ENCODE assay signal across 21 cellular contexts in the genomic region with DNA sequence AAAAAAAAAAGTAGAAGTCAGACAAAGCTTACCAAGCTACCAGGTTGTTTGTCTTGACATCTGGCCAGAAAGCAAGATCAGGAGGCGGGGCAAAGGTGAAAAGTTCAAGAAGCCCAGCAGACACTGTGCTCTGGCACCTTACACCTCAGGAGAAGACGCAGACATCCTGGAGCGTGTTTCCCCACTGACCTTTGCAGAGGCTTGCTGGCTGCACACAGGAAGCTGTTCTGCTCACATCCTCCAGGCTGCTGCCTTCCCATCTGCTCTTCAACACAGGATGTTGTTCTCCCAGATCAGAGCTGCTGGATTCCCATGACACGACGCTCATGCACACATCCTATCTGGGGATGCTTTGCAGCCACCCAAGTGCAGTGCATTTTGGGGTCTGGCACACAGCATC.
DNase-seq lines count a peak whose midpoint lies in the region; FAIRE-seq and TF ChIP-seq lines count a peak whose summit lies in the region.
"Had no signal": no experiment of that assay in that cellular context is flagged by ENCODE, and none has a peak within 500 bp of the region (broad histone marks: within the 10 kb centered on the region; RNA-seq: fewer than 3 reads in every experiment).

No MANE protein-coding gene starts in this region.

- WGBS in mammary epithelial cell (ENCODE audit: low coverage, missing lambda C conversion rate), result 61% methylated on average over 5 of the region's 5 CpGs
- WGBS in small intestine, 3 donors, result 40 to 45% (median 44%) methylated on average over 5 of the region's 5 CpGs

- H3K4me3 Mint-ChIP-seq in MCF 10A (ENCODE audit: unreplicated experiment), result no peak overlapping the region
- no peak overlapping the region for H3K4me3 Mint-ChIP-seq in chondrocyte (ENCODE audit: unreplicated experiment)
- H3K4me3 Mint-ChIP-seq: activated naive CD4-positive, alpha-beta T cell treated with anti-CD3 and anti-CD28 coated beads for 36 hours; GM23338; naive thymus-derived CD8-positive, alpha-beta T cell; stimulated activated naive CD8-positive, alpha-beta T cell treated with anti-CD3 and anti-CD28 coated beads, Interleukin-15, amount 100 ng/mL, for 72 hours had no signal

- H3K4me2 ChIP-seq in mammary epithelial cell (ENCODE audit: insufficient read depth, low read depth, low read length), result no peak overlapping the region
- H3K4me2 ChIP-seq: A549, GM23338 had no signal

- no peak overlapping the region for H2AFZ ChIP-seq in mammary epithelial cell (ENCODE audit: low read depth, low read length)
- H2AFZ ChIP-seq: GM23338 had no signal

- in situ Hi-C loops in mammary epithelial cell (cut with MboI; ENCODE audit: low sequenced_read_pairs in 2 of 2), result no loop called here
- in situ Hi-C loops in GM13977 (cut with MboI; ENCODE audit: low pct_unique_long_range_greater_than_20kb, low sequenced_read_pairs, unreplicated experiment), result no loop called here

- H3K4me3 ChIP-seq in mammary epithelial cell (replicated peaks in 1 of 3; ENCODE audit: insufficient read depth in 1 of 3, low read depth in 2 of 3, low read length in 3 of 3) (no peak overlapping the region), small intestine (ENCODE audit: low read depth in 1 of 2, low read length in 2 of 2) (no peak overlapping the region)
- H3K4me3 ChIP-seq: A549, dorsolateral prefrontal cortex, GM23338, prostate gland had no signal

- H3K79me2 ChIP-seq in mammary epithelial cell (ENCODE audit: insufficient read depth, low read length), result no peaks in the 10 kb centered on the region

- H3K36me3 ChIP-seq in mammary epithelial cell (ENCODE audit: insufficient read depth, low read length) (no peaks in the 10 kb centered on the region), small intestine (ENCODE audit: control insufficient read depth in 2 of 2, insufficient read depth in 2 of 2, low read length in 2 of 2) (no peaks in the 10 kb centered on the region)
- H3K36me3 ChIP-seq: prostate gland had no signal

- TF ChIP-seq CTCF in MCF 10A (IDR thresholded peaks at IDR 0.05; ENCODE audit: unreplicated experiment) (no peak), mammary epithelial cell (conservative IDR thresholded peaks at IDR 0.05 in 1 of 2, IDR thresholded peaks at IDR 0.05 in 1 of 2; ENCODE audit: extremely low read depth in 1 of 2, insufficient read depth in 1 of 2, low read depth in 1 of 2, low read length in 2 of 2) (no peak), chondrocyte (IDR thresholded peaks at IDR 0.05) (no peak), GM13977 (IDR thresholded peaks at IDR 0.05; ENCODE audit: extremely low read depth, insufficient read depth, missing control alignments) (no peak)

- H3K9me3 ChIP-seq in mammary epithelial cell (replicated peaks; ENCODE audit: insufficient read depth, low read length) (no peaks in the 10 kb centered on the region), small intestine (ENCODE audit: control insufficient read depth, low read depth) (no peaks in the 10 kb centered on the region)
- H3K9me3 ChIP-seq: A549, prostate gland had no signal

- H3K9me3 Mint-ChIP-seq in MCF 10A (ENCODE audit: unreplicated experiment), result no peaks in the 10 kb centered on the region
- peaks cover 9% of the 10 kb centered on the region for H3K9me3 Mint-ChIP-seq in chondrocyte (ENCODE audit: low read depth)
- H3K9me3 Mint-ChIP-seq: activated naive CD4-positive, alpha-beta T cell treated with anti-CD3 and anti-CD28 coated beads for 36 hours; GM23338 had no signal

- no peak for FAIRE-seq in small intestine (lab: Jason Lieb, UNC)
- FAIRE-seq: A549, GM12891 had no signal

- peaks cover 5% of the 10 kb centered on the region for H3K27me3 ChIP-seq in mammary epithelial cell (ENCODE audit: insufficient read depth, low read length)
- H3K27me3 ChIP-seq in small intestine (ENCODE audit: control insufficient read depth in 2 of 2, insufficient read depth in 2 of 2, low read length in 2 of 2), result no peaks in the 10 kb centered on the region
- H3K27me3 ChIP-seq: dorsolateral prefrontal cortex had no signal

- intact Hi-C loops in MCF 10A (cut with micrococcal nuclease), result no loop called here
- intact Hi-C loops in mammary epithelial cell (cut with micrococcal nuclease), result no loop called here

- no peaks in the 10 kb centered on the region for H4K20me1 ChIP-seq in mammary epithelial cell (ENCODE audit: insufficient read depth, low read length)

- H3K27me3 Mint-ChIP-seq in MCF 10A (ENCODE audit: insufficient read depth, unreplicated experiment), result peaks cover 42% of the 10 kb centered on the region
- no peaks in the 10 kb centered on the region for H3K27me3 Mint-ChIP-seq in chondrocyte (ENCODE audit: low read depth)
- H3K27me3 Mint-ChIP-seq: stimulated activated naive CD8-positive, alpha-beta T cell treated with anti-CD3 and anti-CD28 coated beads, Interleukin-15, amount 100 ng/mL, for 72 hours had no signal

- no peak overlapping the region for H3K9ac ChIP-seq in mammary epithelial cell (ENCODE audit: insufficient read depth, low read length)

- H3K36me3 Mint-ChIP-seq in MCF 10A (ENCODE audit: insufficient read depth, unreplicated experiment), result no peaks in the 10 kb centered on the region
- H3K36me3 Mint-ChIP-seq in chondrocyte (ENCODE audit: low read depth), result no peaks in the 10 kb centered on the region
- H3K36me3 Mint-ChIP-seq: naive thymus-derived CD8-positive, alpha-beta T cell had no signal

- H3K27ac ChIP-seq in mammary epithelial cell (ENCODE audit: insufficient read depth, low read depth, low read length) (no peak overlapping the region), small intestine (ENCODE audit: low read depth in 1 of 2, low read length in 1 of 2) (no peak overlapping the region)
- H3K27ac ChIP-seq: A549, C4-2B, dorsolateral prefrontal cortex, prostate gland had no signal

- H3K4me1 Mint-ChIP-seq in MCF 10A (ENCODE audit: insufficient read depth, unreplicated experiment), result no peaks in the 10 kb centered on the region
- no peaks in the 10 kb centered on the region for H3K4me1 Mint-ChIP-seq in chondrocyte (ENCODE audit: low read depth)
- H3K4me1 Mint-ChIP-seq: naive thymus-derived CD8-positive, alpha-beta T cell; stimulated activated naive CD8-positive, alpha-beta T cell treated with anti-CD3 and anti-CD28 coated beads, Interleukin-15, amount 100 ng/mL, for 72 hours had no signal

- POLR2A ChIA-PET in MCF 10A (lab: Yijun Ruan, JAX), result no interaction called here

- BruUV-seq in MCF 10A (replicated peaks; lab: Mats Ljungman, UMichigan) (no TSS peak), mammary epithelial cell (replicated peaks; lab: Mats Ljungman, UMichigan) (no TSS peak)

- dilution Hi-C loops in mammary epithelial cell (cut with HindIII; ENCODE audit: low sequenced_read_pairs), result no loop called here

- CTCF ChIA-PET in MCF 10A (lab: Yijun Ruan, JAX), result interaction anchor here (0.7 kb wide), 1 partner anchor 1129 kb away, joined by 5 read pairs; no protein-coding TSS in a partner anchor
- CTCF ChIA-PET in mammary epithelial cell (lab: Charles Lee; ENCODE audit: low non-redundant PET), result no interaction called here

- H3K4me1 ChIP-seq in mammary epithelial cell (ENCODE audit: insufficient read depth, low read length) (no peaks in the 10 kb centered on the region), small intestine (ENCODE audit: control insufficient read depth in 2 of 2, insufficient read depth in 1 of 2, low read depth in 1 of 2, low read length in 1 of 2) (no peaks in the 10 kb centered on the region)
- H3K4me1 ChIP-seq: A549, prostate gland had no signal

- no peak overlapping the region for H3K27ac Mint-ChIP-seq in MCF 10A (ENCODE audit: low read depth, unreplicated experiment)
- H3K27ac Mint-ChIP-seq in chondrocyte (ENCODE audit: unreplicated experiment), result no peak overlapping the region
- H3K27ac Mint-ChIP-seq: activated naive CD4-positive, alpha-beta T cell treated with anti-CD3 and anti-CD28 coated beads for 36 hours; GM23338; stimulated activated naive CD8-positive, alpha-beta T cell treated with anti-CD3 and anti-CD28 coated beads, Interleukin-15, amount 100 ng/mL, for 72 hours had no signal

- DNase-seq in MCF 10A (ENCODE audit: unreplicated experiment) (peak; percentile 17), mammary epithelial cell (no peak), chondrocyte (ENCODE audit: low spot score) (peak; percentile 42), kidney tubule cell (ENCODE audit: low spot score) (peak; percentile 26), small intestine (peak; percentile 3), GM13977 (ENCODE audit: low spot score) (no peak), KG1 (lab: John Stamatoyannopoulos, UW) (no peak), COR-L47 (lab: John Stamatoyannopoulos, UW) (no peak)
- DNase-seq: activated CD4-positive, alpha-beta T cell treated with anti-CD3 and anti-CD28 coated beads for 48 hours; activated naive CD4-positive, alpha-beta T cell treated with anti-CD3 and anti-CD28 coated beads for 36 hours; dorsolateral prefrontal cortex; hypothalamus; Karpas-422; left cardiac atrium; naive thymus-derived CD8-positive, alpha-beta T cell; stimulated activated naive CD8-positive, alpha-beta T cell treated with anti-CD3 and anti-CD28 coated beads, Interleukin-15, amount 100 ng/mL, for 72 hours had no signal

Comparison
In these comparisons a context has a peak if more than half of its experiments do, and no peak if none do; other contexts are left out.
1. DNase-seq: peak in MCF 10A (single experiment), chondrocyte (single experiment), kidney tubule cell (single experiment) and small intestine (single experiment); none in mammary epithelial cell (single experiment), GM13977 (single experiment), KG1 (single experiment) and COR-L47 (single experiment).